Comparison of ENCODE assay signal across 18 cellular contexts in the genomic region with DNA sequence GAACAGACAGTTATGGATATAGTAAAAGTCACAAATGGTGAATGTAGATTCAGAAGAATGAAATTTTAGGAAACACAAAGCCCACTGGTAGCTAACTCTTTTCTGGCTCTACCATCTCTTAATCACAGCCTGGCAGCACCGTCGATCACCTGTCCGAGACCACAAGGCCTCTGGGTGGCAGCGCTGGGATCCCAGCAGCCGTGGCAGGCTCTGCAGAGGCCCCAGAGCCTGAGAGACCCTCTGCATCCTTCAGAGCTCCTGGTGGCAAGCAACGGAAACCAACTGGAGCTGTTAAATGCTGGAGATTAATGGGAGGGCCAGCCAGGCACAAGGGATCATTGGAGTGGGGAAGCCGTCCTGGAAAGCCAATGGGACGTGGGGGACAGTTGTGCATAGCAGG. TPM values are rescaled to one million over a fixed set of nuclear protein-coding genes. Genes with fewer than 3 reads are reported as not detected.
A peak's percentile ranks its signal among the peaks of the same experiment; 100 is the strongest.
DNase-seq lines count a peak whose midpoint lies in the region; ATAC-seq and TF ChIP-seq lines count a peak whose summit lies in the region.
"Had no signal": no experiment of that assay in that cellular context is flagged by ENCODE, and none has a peak within 500 bp of the region (broad histone marks: within the 10 kb centered on the region; RNA-seq: fewer than 3 reads in every experiment).

No MANE protein-coding gene starts in this region.

- WGBS in trophoblast cell (ENCODE audit: extremely low coverage, insufficient coverage, insufficient read length): no CpG with 5 or more reads among the region's 8 CpGs

- H3K4me1 ChIP-seq in foreskin keratinocyte (no peaks in the 10 kb centered on the region), trophoblast cell (ENCODE audit: control insufficient read depth in 1 of 2, insufficient read depth in 2 of 2, low read length in 2 of 2) (no peaks in the 10 kb centered on the region)

- POLR2A ChIA-PET in T-cell (lab: Charles Lee): interaction anchor here in 1 of 2 donors (0.5 to 0.6 kb wide), 2 partner anchors 837 to 1602 kb away, joined by 3 to 8 read pairs; no protein-coding TSS in a partner anchor

- no peaks in the 10 kb centered on the region for H3K27me3 Mint-ChIP-seq in T-cell

- no peak overlapping the region for H4K8ac ChIP-seq in trophoblast cell (ENCODE audit: low read depth, low read length)

- H2AFZ ChIP-seq in trophoblast cell (ENCODE audit: insufficient read depth, low read length, poor library complexity): no peak overlapping the region

- no peak overlapping the region for H4K12ac ChIP-seq in trophoblast cell (ENCODE audit: low read depth, low read length)

- CTCF ChIA-PET in T-cell (lab: Charles Lee): interaction anchor here in 1 of 2 donors (0.7 kb wide), 2 partner anchors 14 to 42 kb away, joined by 3 to 5 read pairs; no protein-coding TSS in a partner anchor

- peak; percentile 42 for DNase-seq in DMS 273 (lab: John Stamatoyannopoulos, UW; ENCODE audit: unreplicated experiment)
- no peak for DNase-seq in DMS 273 treated with DMSO at 0.1 percent for 48 hours (lab: John Stamatoyannopoulos, UW)
- DNase-seq in ELF-1 (ENCODE audit: low read depth, low spot score): peak; percentile 37
- DNase-seq in T-cell: no peak
- no peak for DNase-seq in foreskin keratinocyte
- no peak for DNase-seq in retina
- no peak for DNase-seq in head of caudate nucleus
- DNase-seq in trophoblast cell: no peak
- DNase-seq: activated T-cell treated with anti-CD3 and anti-CD28 coated beads, Interleukin-2, amount 50 U/mL, for 72 hours; effector CD4-positive, alpha-beta T cell; MV-4-11; NCI-H2227 treated with DMSO at 0.1 percent for 48 hours had no signal

- no peaks in the 10 kb centered on the region for H3K9me3 Mint-ChIP-seq in T-cell
- H3K9me3 Mint-ChIP-seq: brain; stimulated activated memory B cell treated with anti-CD40 and anti-IgM and Interleukin-4, amounts not matched to agents 10 μg/mL and 1 μg/mL and 100 μg/mL, for 72 hours had no signal

- peaks cover 71 to 80% (median 78%) of the 10 kb centered on the region in 3 donors for H3K4me1 Mint-ChIP-seq in T-cell
- H3K4me1 Mint-ChIP-seq: brain had no signal

- no peak overlapping the region for H2BK120ac ChIP-seq in trophoblast cell (ENCODE audit: insufficient read depth, low read length, poor library complexity)

- no peak overlapping the region for H3K4me2 ChIP-seq in trophoblast cell (ENCODE audit: low read length)

- H2AK5ac ChIP-seq in trophoblast cell (ENCODE audit: low read length): no peak overlapping the region

- H3K27ac ChIP-seq in foreskin keratinocyte (no peak overlapping the region), trophoblast cell (ENCODE audit: low read depth, low read length) (no peak overlapping the region)
- H3K27ac ChIP-seq: 22Rv1, SK-N-MC had no signal

- peak; percentile 5 for TF ChIP-seq CTCF in foreskin keratinocyte (conservative IDR thresholded peaks at IDR 0.05)

- peak overlapping the region in 1 of 3 donors; percentile 13 for H3K4me3 Mint-ChIP-seq in T-cell
- H3K4me3 Mint-ChIP-seq: activated T-cell treated with anti-CD3 and anti-CD28 coated beads, Interleukin-2, amount 50 U/mL, for 72 hours; brain; stimulated activated memory B cell treated with anti-CD40 and anti-IgM and Interleukin-4, amounts not matched to agents 10 μg/mL and 1 μg/mL and 100 μg/mL, for 72 hours had no signal

- H2BK12ac ChIP-seq in trophoblast cell (ENCODE audit: low read length): no peak overlapping the region

- H3K23ac ChIP-seq in trophoblast cell (ENCODE audit: low read length): no peak overlapping the region

- no peaks in the 10 kb centered on the region for H3K36me3 Mint-ChIP-seq in T-cell
- H3K36me3 Mint-ChIP-seq: brain; stimulated activated memory B cell treated with anti-CD40 and anti-IgM and Interleukin-4, amounts not matched to agents 10 μg/mL and 1 μg/mL and 100 μg/mL, for 72 hours had no signal

- H3K4ac ChIP-seq in trophoblast cell (ENCODE audit: low read depth, low read length): no peak overlapping the region

- H3K9ac ChIP-seq in trophoblast cell (ENCODE audit: low read length): no peak overlapping the region

- intact Hi-C loops in head of caudate nucleus (cut with DNase I): no loop called here

- H3K27ac Mint-ChIP-seq in T-cell: peak overlapping the region; percentile 99
- H3K27ac Mint-ChIP-seq: activated T-cell treated with anti-CD3 and anti-CD28 coated beads, Interleukin-2, amount 50 U/mL, for 72 hours; brain; stimulated activated memory B cell treated with anti-CD40 and anti-IgM and Interleukin-4, amounts not matched to agents 10 μg/mL and 1 μg/mL and 100 μg/mL, for 72 hours had no signal

- no peaks in the 10 kb centered on the region for H3K79me2 ChIP-seq in trophoblast cell (ENCODE audit: control insufficient read depth, insufficient read depth, low read length, poor library complexity)

- H3K9me3 ChIP-seq in trophoblast cell (ENCODE audit: insufficient read depth, low read depth, low read length): peaks cover 3% of the 10 kb centered on the region

- ATAC-seq in T-cell (replicated peaks in 1 of 4) (no peak), foreskin keratinocyte (no peak)
- ATAC-seq: activated CD4-positive, CD25-positive, alpha-beta regulatory T cell treated with anti-CD3 and anti-CD28 coated beads, Interleukin-2, amount 50 U/mL, for 24 hours; activated T-cell treated with anti-CD3 and anti-CD28 coated beads, Interleukin-2, amount 50 U/mL, for 72 hours; stimulated activated memory B cell treated with anti-CD40 and anti-IgM and Interleukin-4, amounts not matched to agents 10 μg/mL and 1 μg/mL and 100 μg/mL, for 72 hours had no signal

- H3K18ac ChIP-seq in trophoblast cell (ENCODE audit: low read length): no peak overlapping the region

- no peaks in the 10 kb centered on the region for H3K79me1 ChIP-seq in trophoblast cell (ENCODE audit: low read length)

- H3K27me3 ChIP-seq in foreskin keratinocyte (no peaks in the 10 kb centered on the region), trophoblast cell (ENCODE audit: insufficient read depth, low read length) (no peaks in the 10 kb centered on the region)

- no peaks in the 10 kb centered on the region for H3K36me3 ChIP-seq in trophoblast cell (ENCODE audit: control insufficient read depth in 1 of 2, insufficient read depth in 2 of 2, low read length in 2 of 2)

- no peak overlapping the region for H3K14ac ChIP-seq in trophoblast cell (ENCODE audit: low read length)

- no peak overlapping the region for H3K4me3 ChIP-seq in trophoblast cell (ENCODE audit: low read depth, low read length)
- H3K4me3 ChIP-seq: SK-N-MC, skin epidermis had no signal

- no peak overlapping the region for H4K91ac ChIP-seq in trophoblast cell (ENCODE audit: low read depth, low read length)

- H2BK5ac ChIP-seq in trophoblast cell (ENCODE audit: low read depth, low read length, poor library complexity): no peak overlapping the region

RNA-seq across cellular contexts. Expression of a gene that starts 26.3 kb away (rescaled TPM):
- 100 to 1,000 TPM; 237 to 440 (median 378) TPM for total RNA-seq in T-cell
- 1.2 and 1.3 TPM in 2 replicates for total RNA-seq in foreskin keratinocyte
- polyA plus RNA-seq in foreskin keratinocyte: 2.3 and 2.4 TPM in 2 replicates
- 1.6 and 1.7 TPM in 2 replicates for polyA plus RNA-seq in trophoblast cell (2013)

RNA-seq across cellular contexts. Expression of a gene that starts 36.5 kb away (rescaled TPM):
- total RNA-seq in T-cell: 10 to 100 TPM; 28.2 to 53.2 (median 47.7) TPM
- total RNA-seq in foreskin keratinocyte: 33.1 and 34.9 TPM in 2 replicates
- 35.9 and 39.9 TPM in 2 replicates for polyA plus RNA-seq in foreskin keratinocyte
- 50.2 and 56.5 TPM in 2 replicates for polyA plus RNA-seq in trophoblast cell (2013)

Comparison
In these comparisons a context has a peak if more than half of its experiments do, and no peak if none do; other contexts are left out.
1. DNase-seq: peak in DMS 273 (single experiment) and ELF-1 (single experiment); none in DMS 273 treated with DMSO at 0.1 percent for 48 hours (single experiment), T-cell (0 of 34), foreskin keratinocyte (0 of 2), retina (single experiment), head of caudate nucleus (0 of 42) and trophoblast cell (0 of 2).
2. RNA of a gene that starts 26.3 kb away (total RNA-seq): 237 to 440 TPM in T-cell; 1.2 to 1.3 TPM in foreskin keratinocyte; every median in the first group is over 100 times any median in the second.